ENCODE assay signal across 1 cellular context in the genomic region with DNA sequence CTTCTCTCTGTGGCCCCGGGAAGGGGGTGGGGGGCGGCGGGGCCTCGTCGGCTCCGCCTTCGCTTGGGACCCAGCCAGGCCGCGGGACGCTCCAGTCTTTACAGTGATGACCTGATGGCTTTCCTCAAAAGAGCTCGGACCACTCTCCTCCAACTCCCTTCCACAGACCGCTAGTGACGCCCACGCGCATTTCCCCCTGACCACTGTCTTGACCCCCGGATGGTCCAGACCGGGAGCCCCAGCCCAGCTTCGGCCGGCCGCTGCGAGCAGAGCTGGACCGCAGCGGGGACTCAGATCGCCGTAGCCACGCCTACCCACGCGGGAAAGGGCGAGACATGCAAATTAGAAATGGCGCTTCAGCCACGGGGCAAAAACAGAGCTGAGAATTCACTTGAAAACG.
A peak's percentile ranks its signal among the peaks of the same experiment; 100 is the strongest.
TF ChIP-seq lines count a peak whose summit lies in the region.

No MANE protein-coding gene starts in this region.

TF ChIP-seq in HepG2, 621 proteins besides CTCF, POLR2A, EP300 and RAD21 (continued from another document):
- no peak for TF ChIP-seq ZXDC (CRISPR knock-in tag; IDR thresholded peaks at IDR 0.05)
- TF ChIP-seq PAF1 (CRISPR knock-in tag; IDR thresholded peaks at IDR 0.05): no peak
- TF ChIP-seq THAP7 (CRISPR knock-in tag; IDR thresholded peaks at IDR 0.05): no peak
- no peak for TF ChIP-seq RARG (CRISPR knock-in tag; IDR thresholded peaks at IDR 0.05; ENCODE audit: low read depth)
- TF ChIP-seq XRCC5 (optimal IDR thresholded peaks at IDR 0.05; ENCODE audit: low read length): peak; percentile 33
- no peak for TF ChIP-seq RXRB (CRISPR knock-in tag; IDR thresholded peaks at IDR 0.05; ENCODE audit: borderline replicate concordance)
- no peak for TF ChIP-seq ZNF577 (CRISPR knock-in tag; IDR thresholded peaks at IDR 0.05; ENCODE audit: borderline replicate concordance, low read depth)
- TF ChIP-seq GLI4 (CRISPR knock-in tag; IDR thresholded peaks at IDR 0.05; ENCODE audit: borderline replicate concordance): no peak
- TF ChIP-seq ZNF331 (CRISPR knock-in tag; IDR thresholded peaks at IDR 0.05): no peak
- TF ChIP-seq ZNF33B (CRISPR knock-in tag; IDR thresholded peaks at IDR 0.05): no peak
- no peak for TF ChIP-seq TBX3 (IDR thresholded peaks at IDR 0.05; ENCODE audit: borderline replicate concordance)
- TF ChIP-seq TEAD3 (CRISPR knock-in tag; optimal IDR thresholded peaks at IDR 0.05; ENCODE audit: borderline replicate concordance): peak; percentile 5
- no peak for TF ChIP-seq TARDBP (CRISPR knock-in tag; IDR thresholded peaks at IDR 0.05)
- no peak for TF ChIP-seq ZFP36L1 (CRISPR knock-in tag; IDR thresholded peaks at IDR 0.05)
- no peak for TF ChIP-seq ZNF607 (CRISPR knock-in tag; IDR thresholded peaks at IDR 0.05; ENCODE audit: borderline replicate concordance)
- no peak for TF ChIP-seq MAF1 (CRISPR knock-in tag; IDR thresholded peaks at IDR 0.05; ENCODE audit: borderline replicate concordance)
TF ChIP-seq in HepG2: peak in this region for 4.
